Comparison of ENCODE assay signal across 8 cellular contexts in genomic region chr4:67545199-67545995, GRCh38. TPM values are rescaled to one million over a fixed set of nuclear protein-coding genes. Genes with fewer than 3 reads are reported as not detected.
DNase-seq lines count a peak whose midpoint lies in the region; ATAC-seq and TF ChIP-seq lines count a peak whose summit lies in the region.

CENPC (minus strand) TSS chr4:67545503; CDS start chr4:67545355, 148 bp downstream.

- BruUV-seq in mammary epithelial cell (replicated peaks; lab: Mats Ljungman, UMichigan): no TSS peak

- CTCF ChIA-PET in mammary epithelial cell (lab: Charles Lee; ENCODE audit: low non-redundant PET): interaction anchor here (0.7 kb wide), 1 partner anchor 16 kb away, joined by 7 read pairs; no protein-coding TSS in a partner anchor

- no peaks in the 10 kb centered on the region for H3K27me3 ChIP-seq in WERI-Rb-1 (ENCODE audit: insufficient read depth, low read depth, severe bottlenecking)
- no peaks in the 10 kb centered on the region for H3K27me3 ChIP-seq in mammary epithelial cell (ENCODE audit: insufficient read depth, low read length)
- no peaks in the 10 kb centered on the region for H3K27me3 ChIP-seq in smooth muscle cell (ENCODE audit: low read depth)

- H3K9ac ChIP-seq in mammary epithelial cell (ENCODE audit: insufficient read depth, low read length): peak within 1 kb of the TSS; percentile 99
- peak within 1 kb of the TSS; percentile 97 for H3K9ac ChIP-seq in smooth muscle cell (ENCODE audit: low read depth)

- H3K27ac ChIP-seq in WERI-Rb-1 (peak within 1 kb of the TSS; percentile 90), mammary epithelial cell (ENCODE audit: insufficient read depth, low read depth, low read length) (peak within 1 kb of the TSS; percentile 92), smooth muscle cell (ENCODE audit: low read depth) (peak within 1 kb of the TSS; percentile 88)

- no peaks in the 10 kb centered on the region for H3K9me3 ChIP-seq in WERI-Rb-1 (ENCODE audit: severe bottlenecking)
- H3K9me3 ChIP-seq in mammary epithelial cell (replicated peaks; ENCODE audit: insufficient read depth, low read length): no peaks in the 10 kb centered on the region
- no peaks in the 10 kb centered on the region for H3K9me3 ChIP-seq in smooth muscle cell (replicated peaks; ENCODE audit: low read depth)

- H3K79me2 ChIP-seq in mammary epithelial cell (ENCODE audit: insufficient read depth, low read length): peaks cover 39% of the 10 kb centered on the region
- peaks cover 24% of the 10 kb centered on the region for H3K79me2 ChIP-seq in smooth muscle cell (ENCODE audit: low read depth)

- H3K4me1 ChIP-seq in mammary epithelial cell (ENCODE audit: insufficient read depth, low read length): peaks cover 7% of the 10 kb centered on the region
- peaks cover 15% of the 10 kb centered on the region for H3K4me1 ChIP-seq in smooth muscle cell (ENCODE audit: low read depth)

- dilution Hi-C loops in mammary epithelial cell (cut with HindIII; ENCODE audit: low sequenced_read_pairs): no loop called here

- peak within 1 kb of the TSS; percentile 86 for H3K4me3 ChIP-seq in WERI-Rb-1 (ENCODE audit: low read depth, low read length)
- peak within 1 kb of the TSS; percentile 64 to 91 (median 88) for H3K4me3 ChIP-seq in mammary epithelial cell (replicated peaks in 1 of 3; ENCODE audit: insufficient read depth in 1 of 3, low read depth in 2 of 3, low read length in 3 of 3)
- peak within 1 kb of the TSS; percentile 79 for H3K4me3 ChIP-seq in smooth muscle cell

- peak within 1 kb of the TSS; percentile 94 for H3K4me2 ChIP-seq in mammary epithelial cell (ENCODE audit: insufficient read depth, low read depth, low read length)
- peak within 1 kb of the TSS; percentile 86 for H3K4me2 ChIP-seq in smooth muscle cell

- DNase-seq in ACHN (peak; percentile 96), NCI-H2227 (lab: John Stamatoyannopoulos, UW; ENCODE audit: unreplicated experiment) (peak; percentile 96), WERI-Rb-1 (peak; percentile 98), mammary epithelial cell (peak; percentile 96), iPS-NIHi11 (ENCODE audit: low spot score) (peak; percentile 94), smooth muscle cell (lab: John Stamatoyannopoulos, UW; ENCODE audit: unreplicated experiment) (peak; percentile 75)

- ATAC-seq in GM18873 (IDR thresholded peaks at IDR 0.05; ENCODE audit: low FRiP score, unreplicated experiment) (peak; percentile 97), HG03139 (IDR thresholded peaks at IDR 0.05; ENCODE audit: unreplicated experiment) (peak; percentile 96)

- H2AFZ ChIP-seq in mammary epithelial cell (ENCODE audit: low read depth, low read length) (peak within 1 kb of the TSS; percentile 80), smooth muscle cell (ENCODE audit: low read depth) (peak within 1 kb of the TSS; percentile 70)

- H4K20me1 ChIP-seq in mammary epithelial cell (ENCODE audit: insufficient read depth, low read length): no peaks in the 10 kb centered on the region
- no peaks in the 10 kb centered on the region for H4K20me1 ChIP-seq in smooth muscle cell (ENCODE audit: low read depth)

- TF ChIP-seq CTCF in WERI-Rb-1 (IDR thresholded peaks at IDR 0.05; ENCODE audit: low read depth, low read length) (no peak), mammary epithelial cell (conservative IDR thresholded peaks at IDR 0.05 in 1 of 2, IDR thresholded peaks at IDR 0.05 in 1 of 2; ENCODE audit: extremely low read depth in 1 of 2, insufficient read depth in 1 of 2, low read depth in 1 of 2, low read length in 2 of 2) (no peak), smooth muscle cell (IDR thresholded peaks at IDR 0.05; ENCODE audit: borderline replicate concordance, insufficient read depth, poor library complexity, severe bottlenecking) (no peak)

- intact Hi-C loops in mammary epithelial cell (cut with micrococcal nuclease): loop anchor here (5.0 kb wide), 4 partner anchors 77 to 367 kb away; partner anchors contain the start of gene UBA6

- in situ Hi-C loops in ACHN (cut with HindIII; ENCODE audit: low pct_ligation_motif_present, low pct_unique_long_range_greater_than_20kb, low sequenced_read_pairs): no loop called here
- in situ Hi-C loops in mammary epithelial cell (cut with MboI; ENCODE audit: low sequenced_read_pairs in 2 of 2): no loop called here

- H3F3A ChIP-seq in smooth muscle cell (ENCODE audit: low read depth): no peaks in the 10 kb centered on the region

- 3% methylated on average over 7 of the region's 53 CpGs for WGBS in mammary epithelial cell (ENCODE audit: low coverage, missing lambda C conversion rate)
- WGBS in smooth muscle cell (ENCODE audit: low lambda C conversion rate): 1% methylated on average over 52 of the region's 53 CpGs

- peaks cover 33% of the 10 kb centered on the region for H3K36me3 ChIP-seq in WERI-Rb-1
- peaks cover 4% of the 10 kb centered on the region for H3K36me3 ChIP-seq in mammary epithelial cell (ENCODE audit: insufficient read depth, low read length)
- no peaks in the 10 kb centered on the region for H3K36me3 ChIP-seq in smooth muscle cell (ENCODE audit: low read depth)

RNA-seq across cellular contexts. Expression of gene CENPC, which starts in this region (rescaled TPM):
- total RNA-seq in mammary epithelial cell (10 to 100 TPM; 12.3 to 13.0 TPM), smooth muscle cell (22.3 and 25.1 TPM in 2 replicates)
- polyA plus RNA-seq in mammary epithelial cell (3.0 TPM), smooth muscle cell (7.5 and 11.2 TPM in 2 replicates)
- 4.9 TPM for polyA minus RNA-seq in mammary epithelial cell

Comparison
In these comparisons a context has a peak if more than half of its experiments do, and no peak if none do; other contexts are left out.
1. Peak in every context shown above with its lines: DNase-seq, ATAC-seq, H3K4me3 ChIP-seq and H3K27ac ChIP-seq.